ENCODE assay signal across 8 cellular contexts in the genomic region with DNA sequence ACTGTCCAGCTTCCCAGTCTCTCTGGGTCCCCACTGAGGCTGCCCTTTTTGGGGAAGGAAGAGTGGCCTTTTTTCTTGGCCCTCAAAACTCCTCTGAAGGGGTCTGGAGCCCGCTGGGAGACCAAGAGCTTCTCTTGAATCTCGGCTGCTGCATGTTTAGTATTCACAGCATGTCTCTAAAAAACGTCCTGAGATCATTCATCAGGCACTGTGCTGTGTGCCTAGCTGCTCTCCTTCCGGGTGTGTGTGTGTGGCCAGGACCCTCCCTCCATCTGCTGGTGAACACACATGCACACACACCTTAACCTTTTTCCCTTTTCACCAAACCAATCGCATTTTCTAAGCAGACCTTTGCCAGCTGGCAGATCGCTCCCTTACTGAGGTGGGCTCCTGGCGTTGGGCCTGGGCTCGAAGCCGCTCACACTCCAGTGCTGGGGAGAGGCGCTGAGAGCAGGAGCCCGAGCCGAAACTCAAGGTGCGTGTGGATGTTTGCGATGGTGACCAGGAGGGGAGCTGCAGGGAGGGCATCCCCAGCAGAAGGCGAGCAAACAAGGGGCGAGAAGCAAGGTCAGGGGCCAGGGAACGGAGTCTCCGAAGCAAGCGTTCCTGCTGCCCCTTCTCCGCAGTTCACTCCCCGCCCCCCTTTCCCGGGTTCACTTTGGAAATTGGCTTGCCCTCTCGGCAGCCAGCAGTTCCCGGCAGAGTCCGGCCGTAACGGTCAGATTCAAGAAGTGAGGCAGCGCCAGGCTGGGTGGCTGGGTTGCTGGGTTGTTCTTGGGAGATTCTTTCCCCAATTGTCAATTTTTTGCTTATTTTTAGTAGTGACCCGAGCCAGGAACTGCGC. TPM values are rescaled to one million over a fixed set of nuclear protein-coding genes. Genes with fewer than 3 reads are reported as not detected.
DNase-seq lines count a peak whose midpoint lies in the region; ATAC-seq and TF ChIP-seq lines count a peak whose summit lies in the region.

No MANE protein-coding gene starts in this region.

- H3K27me3 ChIP-seq in esophagus squamous epithelium = peaks cover 0 to 48% (median 9%) of the 10 kb centered on the region in 4 donors
- peaks cover 0 to 86% (median 0%) of the 10 kb centered on the region in 3 donors for H3K27me3 ChIP-seq in psoas muscle (ENCODE audit: insufficient read depth in 3 of 3, low read length in 2 of 3)

- 3 to 46% methylated on average over 4 to 26 of the region's 30 CpGs for WGBS in esophagus squamous epithelium, 2 donors
- WGBS in psoas muscle, 3 donors = 8 to 24% (median 16%) methylated on average over 23 to 30 of the region's 30 CpGs

- H3K4me1 ChIP-seq in OCI-LY7 (ENCODE audit: insufficient read depth, low read length, poor library complexity, severe bottlenecking) (peaks cover 71% of the 10 kb centered on the region), esophagus squamous epithelium (peaks cover 0 to 28% (median 3%) of the 10 kb centered on the region in 3 donors), psoas muscle (no peaks in the 10 kb centered on the region)

- H3K4me2 ChIP-seq in OCI-LY7 (ENCODE audit: low read length) = peak overlapping the region; percentile 77

- H3K9me3 Mint-ChIP-seq in activated CD8-positive, alpha-beta memory T cell treated with anti-CD3 and anti-CD28 coated beads, Interleukin-2, amount 10 ng/mL, durations not matched to agents 7 days and 5 days (ENCODE audit: low read depth) = no peaks in the 10 kb centered on the region

- H3K9me3 ChIP-seq in OCI-LY7 (ENCODE audit: low read length) (no peaks in the 10 kb centered on the region), esophagus squamous epithelium (no peaks in the 10 kb centered on the region), psoas muscle (no peaks in the 10 kb centered on the region)

- H3K4me1 Mint-ChIP-seq in activated CD8-positive, alpha-beta memory T cell treated with anti-CD3 and anti-CD28 coated beads, Interleukin-2, amount 10 ng/mL, durations not matched to agents 7 days and 5 days = peaks cover 16% of the 10 kb centered on the region

- no peaks in the 10 kb centered on the region for H3K9me2 ChIP-seq in OCI-LY7 (ENCODE audit: insufficient read depth, low read length)

- H3K79me2 ChIP-seq in OCI-LY7 (ENCODE audit: insufficient read depth, low read depth, low read length) = peaks cover 27% of the 10 kb centered on the region

- DNase-seq in activated CD8-positive, alpha-beta memory T cell treated with anti-CD3 and anti-CD28 coated beads, Interleukin-2, amount 10 ng/mL, durations not matched to agents 7 days and 5 days = no peak
- DNase-seq in activated CD8-positive, alpha-beta memory T cell treated with anti-CD3 and anti-CD28 coated beads for 24 hours = no peak
- DNase-seq in OCI-LY7 (ENCODE audit: low spot score) (peak; percentile 70), esophagus squamous epithelium (lab: John Stamatoyannopoulos, UW) (no peak), psoas muscle (no peak), HCEC 1CT (no peak)

- peak overlapping the region; percentile 73 for H3K4me3 ChIP-seq in OCI-LY7 (ENCODE audit: low read depth, low read length, poor library complexity, severe bottlenecking)
- H3K4me3 ChIP-seq in esophagus squamous epithelium = peak overlapping the region; percentile 27 to 65 (median 38)
- peak overlapping the region; percentile 49 for H3K4me3 ChIP-seq in psoas muscle

- H3K27ac ChIP-seq in OCI-LY7 (ENCODE audit: low read depth, low read length, poor library complexity, severe bottlenecking) = peak overlapping the region; percentile 86
- no peak overlapping the region for H3K27ac ChIP-seq in esophagus squamous epithelium
- H3K27ac ChIP-seq in psoas muscle = no peak overlapping the region

- no peak overlapping the region for H3K27ac Mint-ChIP-seq in activated CD8-positive, alpha-beta memory T cell treated with anti-CD3 and anti-CD28 coated beads, Interleukin-2, amount 10 ng/mL, durations not matched to agents 7 days and 5 days

- no peak for TF ChIP-seq POLR2A in esophagus squamous epithelium (IDR thresholded peaks at IDR 0.05)

- peak overlapping the region; percentile 11; the same call in 1 of the 2 replicates for H2AFZ ChIP-seq in OCI-LY7 (ENCODE audit: low read length)

- H3K27me3 Mint-ChIP-seq in activated CD8-positive, alpha-beta memory T cell treated with anti-CD3 and anti-CD28 coated beads, Interleukin-2, amount 10 ng/mL, durations not matched to agents 7 days and 5 days = peaks cover 60% of the 10 kb centered on the region

- intact Hi-C loops in OCI-LY7 (cut with micrococcal nuclease; ENCODE audit: unreplicated experiment) (loop anchor here (2.0 to 10.0 kb wide), 2 partner anchors 224 to 454 kb away; no protein-coding TSS in a partner anchor), esophagus squamous epithelium (cut with DNase I) (no loop called here), psoas muscle (cut with DNase I) (no loop called here)

- no TSS peak for BruUV-seq in OCI-LY7 (replicated peaks; lab: Mats Ljungman, UMichigan)

- no peaks in the 10 kb centered on the region for H4K20me1 ChIP-seq in OCI-LY7 (ENCODE audit: insufficient read depth, low read length)

- H3K36me3 ChIP-seq in OCI-LY7 (ENCODE audit: insufficient read depth, low read length) (no peaks in the 10 kb centered on the region), esophagus squamous epithelium (no peaks in the 10 kb centered on the region), psoas muscle (ENCODE audit: insufficient read depth in 1 of 2, low read depth in 1 of 2) (no peaks in the 10 kb centered on the region)

- peak; percentile 29 for ATAC-seq in activated CD8-positive, alpha-beta memory T cell treated with anti-CD3 and anti-CD28 coated beads, Interleukin-2, amount 10 ng/mL, durations not matched to agents 7 days and 5 days
- ATAC-seq in psoas muscle = no peak
- no peak for ATAC-seq in GM18858 (IDR thresholded peaks at IDR 0.05; ENCODE audit: unreplicated experiment)
- no peak for ATAC-seq in HG03045 (IDR thresholded peaks at IDR 0.05; ENCODE audit: unreplicated experiment)

- no peak; the same call in 1 of the 2 replicates for TF ChIP-seq CTCF in OCI-LY7 (conservative IDR thresholded peaks at IDR 0.05; ENCODE audit: low read length)
- no peak for TF ChIP-seq CTCF in esophagus squamous epithelium (IDR thresholded peaks at IDR 0.05)
- no peak for TF ChIP-seq CTCF in psoas muscle (IDR thresholded peaks at IDR 0.05)

- H3K36me3 Mint-ChIP-seq in activated CD8-positive, alpha-beta memory T cell treated with anti-CD3 and anti-CD28 coated beads, Interleukin-2, amount 10 ng/mL, durations not matched to agents 7 days and 5 days = no peaks in the 10 kb centered on the region

- H3K4me3 Mint-ChIP-seq in activated CD8-positive, alpha-beta memory T cell treated with anti-CD3 and anti-CD28 coated beads, Interleukin-2, amount 10 ng/mL, durations not matched to agents 7 days and 5 days = peak overlapping the region; percentile 35

- CTCF ChIA-PET in activated CD8-positive, alpha-beta memory T cell treated with anti-CD3 and anti-CD28 coated beads, Interleukin-2, amount 10 ng/mL, durations not matched to agents 7 days and 5 days (lab: Charles Lee) = no interaction called here
- CTCF ChIA-PET in OCI-LY7 (lab: Charles Lee; ENCODE audit: unreplicated experiment) = interaction anchor here (1.6 kb wide), 1 partner anchor 9 kb away, joined by 7 read pairs; no protein-coding TSS in a partner anchor

- POLR2A ChIA-PET in OCI-LY7 (lab: Charles Lee) = interaction anchor here (0.9 to 2.7 kb wide), 6 partner anchors 9 to 180 kb away, joined by 3 to 10 read pairs (median 5); a partner anchor contains a TSS

RNA-seq across cellular contexts. Expression of a gene that starts 0.6 kb away (rescaled TPM):
- total RNA-seq in activated CD8-positive, alpha-beta memory T cell treated with anti-CD3 and anti-CD28 coated beads, Interleukin-2, amount 10 ng/mL, durations not matched to agents 7 days and 5 days = not detected
- total RNA-seq in OCI-LY7 (2014; rRNA removed; shearing (Covaris generic)) = 5.8 and 6.5 TPM in 2 replicates
- total RNA-seq in OCI-LY7 (2022) (12.3 and 12.9 TPM in 2 replicates), esophagus squamous epithelium (under 1 TPM in 2 of 4 donors, not detected in 2; 0.19 to 0.62 TPM), psoas muscle (under 1 TPM in 1 of 4 donors, not detected in 3; 0.02 TPM)
- under 1 TPM in 1 of 3 donors, not detected in 2; 0.01 TPM for polyA plus RNA-seq in psoas muscle

Comparison
In these comparisons a context has a peak if more than half of its experiments do, and no peak if none do; other contexts are left out.
1. RNA of a gene that starts 0.6 kb away (total RNA-seq): 5.8 to 12.9 TPM in OCI-LY7; 0.19 to 0.62 TPM in esophagus squamous epithelium, 0.02 TPM in psoas muscle and not detected in activated CD8-positive, alpha-beta memory T cell treated with anti-CD3 and anti-CD28 coated beads, Interleukin-2, amount 10 ng/mL, durations not matched to agents 7 days and 5 days; every median in the first group is over 4 times any median in the second.
2. Peak in every context shown above with its lines, with median percentiles within 50 percentile points of each other: H3K4me3 ChIP-seq.